17 cellular contexts compared by ENCODE assay signal in the genomic region with DNA sequence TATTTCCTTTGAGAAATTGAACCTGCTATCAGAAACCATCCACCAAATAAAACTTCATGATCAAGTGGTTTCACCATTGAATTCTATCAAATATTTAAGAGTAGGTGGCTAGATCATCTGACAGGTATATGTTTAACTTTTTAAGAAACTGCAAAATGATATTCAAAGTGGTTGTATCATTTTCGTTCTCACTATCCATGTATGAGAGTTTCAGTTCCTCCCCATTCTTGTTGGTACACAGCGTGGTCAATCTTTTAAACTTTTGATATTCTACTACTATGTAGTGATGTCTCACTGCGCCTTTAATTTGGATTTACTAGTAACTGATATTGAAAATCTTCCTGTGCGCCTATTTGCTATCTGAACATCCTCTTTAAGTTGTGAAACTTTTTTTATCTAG.
DNase-seq lines count a peak whose midpoint lies in the region; ATAC-seq, FAIRE-seq and TF ChIP-seq lines count a peak whose summit lies in the region.
"Had no signal": no experiment of that assay in that cellular context is flagged by ENCODE, and none has a peak within 500 bp of the region (broad histone marks: within the 10 kb centered on the region; RNA-seq: fewer than 3 reads in every experiment).

No MANE protein-coding gene starts in this region.

- POLR2A ChIA-PET in HepG2 (lab: Yijun Ruan, JAX), result no interaction called here

- no peaks in the 10 kb centered on the region for H3K79me2 ChIP-seq in HepG2 (ENCODE audit: insufficient read depth, low read length)

- ATAC-seq in HepG2, result no peak
- ATAC-seq in right lobe of liver, result no peak
- ATAC-seq in HG02884 (IDR thresholded peaks at IDR 0.05; ENCODE audit: unreplicated experiment), result peak; percentile 57
- ATAC-seq in HG03558 (IDR thresholded peaks at IDR 0.05; ENCODE audit: extremely low read depth, unreplicated experiment), result peak; percentile 47
- ATAC-seq: A549, lower lobe of right lung had no signal

- TF ChIP-seq RAD21 in HepG2 (CRISPR knock-in tag; IDR thresholded peaks at IDR 0.05), result no peak

- TF ChIP-seq POLR2A in HepG2 (IDR thresholded peaks at IDR 0.05; ENCODE audit: insufficient read depth in 1 of 2, low read depth in 2 of 2, low read length in 2 of 2), result no peak
- TF ChIP-seq POLR2A in right lobe of liver (IDR thresholded peaks at IDR 0.05), result no peak
- no peak for TF ChIP-seq POLR2A in transverse colon (IDR thresholded peaks at IDR 0.05)

- H3K9me3 ChIP-seq in HepG2 (ENCODE audit: low read length) (peaks cover 6% of the 10 kb centered on the region), right lobe of liver (peaks cover 0 to 6% (median 0%) of the 10 kb centered on the region in 4 donors), transverse colon (peaks cover 10 to 14% of the 10 kb centered on the region in 2 donors)

- no TSS peak for BruUV-seq in HepG2 (replicated peaks; lab: Mats Ljungman, UMichigan)

- H3K27me3 ChIP-seq in HepG2 (ENCODE audit: control insufficient read depth in 1 of 2, insufficient read depth in 2 of 2, low read length in 2 of 2) (no peaks in the 10 kb centered on the region), right lobe of liver (no peaks in the 10 kb centered on the region), transverse colon (no peaks in the 10 kb centered on the region)
- H3K27me3 ChIP-seq: adrenal gland had no signal

- no peaks in the 10 kb centered on the region for H4K20me1 ChIP-seq in HepG2 (ENCODE audit: insufficient read depth, low read length)

- WGBS in HepG2 (ENCODE audit: low lambda C conversion rate), result 11% methylated on average over 4 of the region's 4 CpGs
- WGBS in right lobe of liver (ENCODE audit: insufficient coverage, low coverage, low lambda C conversion rate, missing lambda C conversion rate), result 69% methylated on average over 4 of the region's 4 CpGs
- 78 to 85% methylated on average over 4 of the region's 4 CpGs for WGBS in transverse colon (ENCODE audit: low coverage in 1 of 2), 2 donors

- CTCF ChIA-PET in HepG2 (lab: Yijun Ruan, JAX; ENCODE audit: low intra/inter-chr PET ratio, low total read pairs), result no interaction called here

- H3K27ac ChIP-seq in HepG2 (ENCODE audit: extremely low read length, insufficient read depth, low read length) (no peak overlapping the region), right lobe of liver (no peak overlapping the region), transverse colon (no peak overlapping the region)
- H3K27ac ChIP-seq: A549, adrenal gland, lower lobe of right lung had no signal

- H3K36me3 ChIP-seq in HepG2 (replicated peaks in 1 of 2; ENCODE audit: control insufficient read depth in 1 of 2, insufficient read depth in 2 of 2, low read length in 2 of 2) (no peaks in the 10 kb centered on the region), right lobe of liver (no peaks in the 10 kb centered on the region), transverse colon (no peaks in the 10 kb centered on the region)
- H3K36me3 ChIP-seq: adrenal gland, lower lobe of right lung had no signal

- TF ChIP-seq CTCF in HepG2 (CRISPR knock-in tag; IDR thresholded peaks at IDR 0.05), result no peak
- no peak for TF ChIP-seq CTCF in right lobe of liver (IDR thresholded peaks at IDR 0.05)
- no peak for TF ChIP-seq CTCF in transverse colon (IDR thresholded peaks at IDR 0.05)

- no peaks in the 10 kb centered on the region for H3K4me1 ChIP-seq in HepG2 (ENCODE audit: insufficient read depth, low read length)
- H3K4me1 ChIP-seq in right lobe of liver, result no peaks in the 10 kb centered on the region
- H3K4me1 ChIP-seq in transverse colon, result no peaks in the 10 kb centered on the region
- H3K4me1 ChIP-seq: adrenal gland had no signal

- in situ Hi-C loops in HepG2 (cut with HindIII; ENCODE audit: extremely low pct_ligation_motif_present, low pct_unique_long_range_greater_than_20kb), result no loop called here
- in situ Hi-C loops in transverse colon (cut with MboI; ENCODE audit: low pct_ligation_motif_present in 1 of 4, low pct_unique_long_range_greater_than_20kb in 1 of 4, low sequenced_read_pairs in 3 of 4), result no loop called here

- FAIRE-seq in HepG2 (lab: Jason Lieb, UNC), result no peak
- FAIRE-seq: A549 had no signal

- H3K4me2 ChIP-seq in HepG2 (ENCODE audit: low read depth, low read length), result no peak overlapping the region
- H3K4me2 ChIP-seq: A549 had no signal

- DNase-seq in HepG2 (ENCODE audit: low spot score) (no peak), right lobe of liver (no peak), transverse colon (no peak), kidney tubule cell (ENCODE audit: low spot score) (no peak), GOT3 (lab: John Stamatoyannopoulos, UW) (no peak), NCI-H748 (lab: John Stamatoyannopoulos, UW; ENCODE audit: unreplicated experiment) (no peak)
- DNase-seq: adrenal gland; CD8-positive, alpha-beta memory T cell; foreskin melanocyte; lower lobe of right lung; NCI-H2029 treated with DMSO at 0.1 percent for 48 hours; NK-92 treated with Interleukin-12 subunit alpha and Interleukin-12 subunit beta, amount 100 ng/mL, for 24 hours; retina; SHP77 treated with DMSO at 0.1 percent for 48 hours had no signal

- H3K9ac ChIP-seq in HepG2 (ENCODE audit: insufficient read depth, low read depth, low read length), result no peak overlapping the region

- no peak for TF ChIP-seq EP300 in HepG2 (IDR thresholded peaks at IDR 0.05; ENCODE audit: low read depth in 2 of 2, low read length in 2 of 2)
- no peak for TF ChIP-seq EP300 in HepG2 (CRISPR knock-in tag; IDR thresholded peaks at IDR 0.05; ENCODE audit: borderline replicate concordance)
- no peak for TF ChIP-seq EP300 in transverse colon (IDR thresholded peaks at IDR 0.05; ENCODE audit: low read depth)

- no peak overlapping the region for H2AFZ ChIP-seq in HepG2 (ENCODE audit: low read length)

- intact Hi-C loops in HepG2 (cut with micrococcal nuclease; ENCODE audit: unreplicated experiment), result no loop called here
- intact Hi-C loops in right lobe of liver (cut with DNase I), result no loop called here
- intact Hi-C loops in transverse colon (cut with DNase I; ENCODE audit: low total_unique reads), result no loop called here

- H3K4me3 ChIP-seq in HepG2 (replicated peaks in 1 of 3; ENCODE audit: insufficient read depth in 1 of 3, low read depth in 2 of 3, low read length in 3 of 3) (no peak overlapping the region), right lobe of liver (no peak overlapping the region), transverse colon (no peak overlapping the region)
- H3K4me3 ChIP-seq: A549, adrenal gland, lower lobe of right lung had no signal

TF ChIP-seq in HepG2, 621 proteins besides CTCF, POLR2A, EP300 and RAD21:
- TF ChIP-seq, protein P1, sequence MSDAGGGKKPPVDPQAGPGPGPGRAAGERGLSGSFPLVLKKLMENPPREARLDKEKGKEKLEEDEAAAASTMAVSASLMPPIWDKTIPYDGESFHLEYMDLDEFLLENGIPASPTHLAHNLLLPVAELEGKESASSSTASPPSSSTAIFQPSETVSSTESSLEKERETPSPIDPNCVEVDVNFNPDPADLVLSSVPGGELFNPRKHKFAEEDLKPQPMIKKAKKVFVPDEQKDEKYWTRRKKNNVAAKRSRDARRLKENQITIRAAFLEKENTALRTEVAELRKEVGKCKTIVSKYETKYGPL (CRISPR knock-in tag; IDR thresholded peaks at IDR 0.05), result no peak
- TF ChIP-seq ZNF251 (CRISPR knock-in tag; IDR thresholded peaks at IDR 0.05) (no peak), ZNF337 (CRISPR knock-in tag; IDR thresholded peaks at IDR 0.05; ENCODE audit: borderline replicate concordance, low read depth) (no peak), TCF7L2 (IDR thresholded peaks at IDR 0.05; ENCODE audit: low read depth, low read length) (0 out of 2 replicates have a peak, but pooled peaks have one; percentile 25)
- TF ChIP-seq, protein P2, sequence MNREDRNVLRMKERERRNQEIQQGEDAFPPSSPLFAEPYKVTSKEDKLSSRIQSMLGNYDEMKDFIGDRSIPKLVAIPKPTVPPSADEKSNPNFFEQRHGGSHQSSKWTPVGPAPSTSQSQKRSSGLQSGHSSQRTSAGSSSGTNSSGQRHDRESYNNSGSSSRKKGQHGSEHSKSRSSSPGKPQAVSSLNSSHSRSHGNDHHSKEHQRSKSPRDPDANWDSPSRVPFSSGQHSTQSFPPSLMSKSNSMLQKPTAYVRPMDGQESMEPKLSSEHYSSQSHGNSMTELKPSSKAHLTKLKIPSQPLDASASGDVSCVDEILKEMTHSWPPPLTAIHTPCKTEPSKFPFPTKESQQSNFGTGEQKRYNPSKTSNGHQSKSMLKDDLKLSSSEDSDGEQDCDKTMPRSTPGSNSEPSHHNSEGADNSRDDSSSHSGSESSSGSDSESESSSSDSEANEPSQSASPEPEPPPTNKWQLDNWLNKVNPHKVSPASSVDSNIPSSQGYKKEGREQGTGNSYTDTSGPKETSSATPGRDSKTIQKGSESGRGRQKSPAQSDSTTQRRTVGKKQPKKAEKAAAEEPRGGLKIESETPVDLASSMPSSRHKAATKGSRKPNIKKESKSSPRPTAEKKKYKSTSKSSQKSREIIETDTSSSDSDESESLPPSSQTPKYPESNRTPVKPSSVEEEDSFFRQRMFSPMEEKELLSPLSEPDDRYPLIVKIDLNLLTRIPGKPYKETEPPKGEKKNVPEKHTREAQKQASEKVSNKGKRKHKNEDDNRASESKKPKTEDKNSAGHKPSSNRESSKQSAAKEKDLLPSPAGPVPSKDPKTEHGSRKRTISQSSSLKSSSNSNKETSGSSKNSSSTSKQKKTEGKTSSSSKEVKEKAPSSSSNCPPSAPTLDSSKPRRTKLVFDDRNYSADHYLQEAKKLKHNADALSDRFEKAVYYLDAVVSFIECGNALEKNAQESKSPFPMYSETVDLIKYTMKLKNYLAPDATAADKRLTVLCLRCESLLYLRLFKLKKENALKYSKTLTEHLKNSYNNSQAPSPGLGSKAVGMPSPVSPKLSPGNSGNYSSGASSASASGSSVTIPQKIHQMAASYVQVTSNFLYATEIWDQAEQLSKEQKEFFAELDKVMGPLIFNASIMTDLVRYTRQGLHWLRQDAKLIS (CRISPR knock-in tag; IDR thresholded peaks at IDR 0.05), result no peak
- TF ChIP-seq, protein P3, sequence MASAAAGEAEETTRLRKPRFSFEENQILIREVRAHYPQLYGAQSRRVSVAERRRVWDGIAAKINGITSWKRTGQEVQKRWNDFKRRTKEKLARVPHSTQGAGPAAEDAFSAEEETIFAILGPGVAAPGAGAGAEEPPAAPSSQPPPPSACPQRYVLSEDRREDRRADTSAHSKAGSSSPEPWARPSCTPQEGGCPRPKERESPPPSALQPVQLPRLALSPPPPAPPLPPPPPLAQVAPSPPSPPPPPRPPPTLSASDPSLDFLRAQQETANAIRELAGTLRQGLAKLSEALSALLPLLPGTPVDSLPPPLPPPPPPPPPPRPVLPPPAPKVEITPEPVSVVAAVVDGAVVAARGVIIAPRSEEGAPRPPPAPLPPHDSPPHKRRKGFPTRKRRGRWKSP (CRISPR knock-in tag; IDR thresholded peaks at IDR 0.05), result no peak
TF ChIP-seq in HepG2: peak in this region for 1.

Comparison
In these comparisons a context has a peak if more than half of its experiments do, and no peak if none do; other contexts are left out.
1. ATAC-seq: peak in HG02884 (single experiment) and HG03558 (single experiment); none in HepG2 (single experiment) and right lobe of liver (0 of 4).